ENCODE assay signal across 7 cellular contexts in the genomic region with DNA sequence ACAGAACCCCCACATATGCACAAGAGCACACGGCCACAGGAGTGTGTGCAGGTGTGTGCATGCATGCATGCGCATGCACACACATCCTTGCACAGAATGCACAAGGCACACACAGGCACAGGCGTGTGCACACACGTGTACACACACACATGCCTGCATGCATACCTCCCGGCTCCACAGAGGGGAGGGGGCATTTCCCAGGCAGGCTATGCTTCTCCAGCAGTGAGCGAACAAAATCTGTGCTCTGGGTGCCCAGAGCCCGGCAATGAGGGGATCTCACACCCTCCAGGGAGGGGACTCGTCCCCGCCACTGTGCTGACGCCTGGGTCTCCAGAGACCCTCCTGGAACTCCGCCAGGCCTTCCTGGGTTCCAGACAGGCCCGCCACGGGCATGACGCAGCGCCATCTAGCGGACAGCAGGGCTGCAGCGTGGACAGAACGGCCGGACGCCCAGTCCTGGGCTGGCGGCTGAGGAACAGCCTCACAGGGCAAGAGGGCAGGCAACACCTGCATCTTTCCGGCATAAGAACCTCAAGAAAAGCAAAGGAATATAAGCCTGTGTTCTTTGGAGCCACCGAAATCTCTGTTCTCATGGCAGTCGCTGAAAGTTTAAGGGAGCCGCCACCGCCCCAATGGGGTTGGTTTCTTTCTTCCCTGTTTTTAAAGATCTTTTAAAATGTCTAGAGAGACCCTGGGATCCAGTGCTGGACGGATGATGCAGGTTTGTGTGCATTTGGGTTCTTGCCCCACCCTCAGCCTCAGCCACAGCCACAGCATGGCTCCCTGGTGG.
DNase-seq lines count a peak whose midpoint lies in the region; ATAC-seq and TF ChIP-seq lines count a peak whose summit lies in the region.

No MANE protein-coding gene starts in this region.

- no peaks in the 10 kb centered on the region for H3K9me3 ChIP-seq in MM.1S (replicated peaks; ENCODE audit: insufficient read depth, low read length)
- H3K9me3 ChIP-seq in lower lobe of right lung, result no peaks in the 10 kb centered on the region

- H3K9me3 Mint-ChIP-seq in stimulated activated memory B cell treated with anti-CD40 and anti-IgM and Interleukin-4, amounts not matched to agents 10 μg/mL and 1 μg/mL and 100 μg/mL, for 72 hours, result no peaks in the 10 kb centered on the region

- H3K4me1 ChIP-seq in MM.1S (ENCODE audit: low read length), result no peaks in the 10 kb centered on the region
- H3K4me1 ChIP-seq in lower lobe of right lung, result peaks cover 4% of the 10 kb centered on the region

- DNase-seq in ELR (ENCODE audit: low read depth) (peak; percentile 12), MM.1S (peak; percentile 40), cerebellum (ENCODE audit: low spot score) (peak; percentile 84), lower lobe of right lung (peak; percentile 74), SHP77 treated with DMSO at 0.1 percent for 48 hours (lab: John Stamatoyannopoulos, UW) (no peak)

- TF ChIP-seq CTCF in MM.1S (IDR thresholded peaks at IDR 0.05; ENCODE audit: low read length) (peak; percentile 92), VCaP (conservative IDR thresholded peaks at IDR 0.05) (peak; percentile 99), lower lobe of right lung (IDR thresholded peaks at IDR 0.05) (peak; percentile 88)

- H3K36me3 ChIP-seq in MM.1S (replicated peaks; ENCODE audit: insufficient read depth, low read length) (no peaks in the 10 kb centered on the region), lower lobe of right lung (no peaks in the 10 kb centered on the region)

- peak; percentile 62 to 65 for ATAC-seq in lower lobe of right lung
- peak; percentile 49 for ATAC-seq in stimulated activated memory B cell treated with anti-CD40 and anti-IgM and Interleukin-4, amounts not matched to agents 10 μg/mL and 1 μg/mL and 100 μg/mL, for 72 hours

- H3K9ac ChIP-seq in MM.1S (ENCODE audit: low read length), result no peak overlapping the region

- intact Hi-C loops in lower lobe of right lung (cut with DNase I), result no loop called here

- H3F3A ChIP-seq in MM.1S (ENCODE audit: insufficient read depth, low read length), result no peaks in the 10 kb centered on the region

- H3K4me3 Mint-ChIP-seq in stimulated activated memory B cell treated with anti-CD40 and anti-IgM and Interleukin-4, amounts not matched to agents 10 μg/mL and 1 μg/mL and 100 μg/mL, for 72 hours, result no peak overlapping the region

- H3K27ac ChIP-seq in MM.1S (ENCODE audit: low read length) (no peak overlapping the region), VCaP (no peak overlapping the region), lower lobe of right lung (no peak overlapping the region)

- H3K4me1 Mint-ChIP-seq in stimulated activated memory B cell treated with anti-CD40 and anti-IgM and Interleukin-4, amounts not matched to agents 10 μg/mL and 1 μg/mL and 100 μg/mL, for 72 hours, result no peaks in the 10 kb centered on the region

- H3K36me3 Mint-ChIP-seq in stimulated activated memory B cell treated with anti-CD40 and anti-IgM and Interleukin-4, amounts not matched to agents 10 μg/mL and 1 μg/mL and 100 μg/mL, for 72 hours, result no peaks in the 10 kb centered on the region

- no peak overlapping the region for H3K4me3 ChIP-seq in MM.1S (ENCODE audit: low read length)
- no peak overlapping the region for H3K4me3 ChIP-seq in lower lobe of right lung

- peaks cover 52% of the 10 kb centered on the region for H3K27me3 Mint-ChIP-seq in stimulated activated memory B cell treated with anti-CD40 and anti-IgM and Interleukin-4, amounts not matched to agents 10 μg/mL and 1 μg/mL and 100 μg/mL, for 72 hours

- peaks cover 97% of the 10 kb centered on the region for H3K27me3 ChIP-seq in MM.1S (replicated peaks; ENCODE audit: insufficient read depth, low read length)
- H3K27me3 ChIP-seq in lower lobe of right lung (ENCODE audit: low read depth), result peaks cover 34% of the 10 kb centered on the region

- H4K20me1 ChIP-seq in MM.1S (ENCODE audit: insufficient read depth, low read length), result no peaks in the 10 kb centered on the region

- no peak overlapping the region for H2AFZ ChIP-seq in MM.1S (ENCODE audit: low read length)

- H3K4me2 ChIP-seq in MM.1S (ENCODE audit: low read depth, low read length), result no peak overlapping the region

- H3K79me2 ChIP-seq in MM.1S (ENCODE audit: low read length), result no peaks in the 10 kb centered on the region

- H3K27ac Mint-ChIP-seq in stimulated activated memory B cell treated with anti-CD40 and anti-IgM and Interleukin-4, amounts not matched to agents 10 μg/mL and 1 μg/mL and 100 μg/mL, for 72 hours, result no peak overlapping the region

- H3K9me2 ChIP-seq in MM.1S (replicated peaks; ENCODE audit: insufficient read depth, low read length), result no peaks in the 10 kb centered on the region
